In the genomic region with DNA sequence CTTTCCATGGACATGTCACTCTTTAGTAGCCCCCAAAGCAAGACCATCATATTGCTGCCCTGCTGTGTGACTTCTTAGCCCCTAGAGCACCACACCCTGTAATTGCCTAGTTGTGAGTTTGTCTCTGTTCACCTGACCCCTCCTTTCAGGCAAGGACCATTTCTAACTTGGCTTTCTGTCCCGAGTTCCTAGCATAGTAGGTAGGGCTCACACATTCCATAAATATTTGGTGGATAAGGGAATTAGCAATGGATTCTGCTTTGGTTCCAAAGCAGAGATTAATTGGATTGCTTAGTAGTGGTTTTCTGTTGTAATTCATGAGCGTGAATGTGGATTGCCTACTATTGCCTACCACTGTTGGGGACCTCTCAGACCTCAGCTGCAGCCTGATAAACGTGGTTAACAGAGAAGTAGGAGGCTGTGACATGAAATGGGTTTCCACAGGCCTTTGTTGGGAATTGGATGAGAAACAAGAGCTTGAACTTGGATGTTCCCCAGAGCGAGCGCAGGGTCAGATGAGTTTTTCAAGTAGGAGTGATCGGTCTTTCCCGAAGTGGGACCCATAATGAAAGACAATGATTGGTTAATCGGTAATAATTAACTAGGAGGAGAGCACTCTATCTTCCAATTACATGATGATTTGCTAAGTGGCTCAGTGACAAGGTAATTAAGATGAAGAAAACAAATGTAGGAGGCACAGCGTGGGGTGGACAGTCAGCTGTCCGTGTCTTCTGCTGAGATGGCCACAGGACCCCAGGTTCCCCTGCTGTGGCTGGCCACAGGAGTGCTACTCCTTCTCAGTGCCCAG, we compare ENCODE assay signal across 16 cellular contexts. TPM values are rescaled to one million over a fixed set of nuclear protein-coding genes. Genes with fewer than 3 reads are reported as not detected.
"Had no signal": no experiment of that assay in that cellular context is flagged by ENCODE, and none has a peak within 500 bp of the region (broad histone marks: within the 10 kb centered on the region; RNA-seq: fewer than 3 reads in every experiment).

No MANE protein-coding gene starts in this region.

- H3K27ac ChIP-seq: skin epidermis, uterus had no signal

- H3K4me1 Mint-ChIP-seq: activated naive CD4-positive, alpha-beta T cell treated with anti-CD3 and anti-CD28 coated beads, Interleukin-2, amount 50 U/mL, for 24 hours had no signal

- H3K36me3 Mint-ChIP-seq: activated naive CD4-positive, alpha-beta T cell treated with anti-CD3 and anti-CD28 coated beads, Interleukin-2, amount 50 U/mL, for 24 hours had no signal

- H3K9me3 Mint-ChIP-seq: natural killer cell treated with Interleukin-12 subunit alpha and Interleukin-12 subunit beta and Interleukin-15 and Interleukin-18, amount 100 ng/mL, for 72 hours had no signal

- H3K4me3 Mint-ChIP-seq: activated naive CD4-positive, alpha-beta T cell treated with anti-CD3 and anti-CD28 coated beads, Interleukin-2, amount 50 U/mL, for 24 hours; natural killer cell treated with Interleukin-12 subunit alpha and Interleukin-12 subunit beta and Interleukin-15 and Interleukin-18, amount 100 ng/mL, for 72 hours had no signal

- H3K9me3 ChIP-seq: uterus had no signal

- H3K36me3 ChIP-seq: uterus had no signal

- H3K4me3 ChIP-seq: skin epidermis, uterus had no signal

- H3K4me1 ChIP-seq: uterus had no signal

- H3K27ac Mint-ChIP-seq: activated naive CD4-positive, alpha-beta T cell treated with anti-CD3 and anti-CD28 coated beads, Interleukin-2, amount 50 U/mL, for 24 hours; natural killer cell treated with Interleukin-12 subunit alpha and Interleukin-12 subunit beta and Interleukin-15 and Interleukin-18, amount 100 ng/mL, for 72 hours had no signal

- DNase-seq: activated effector memory CD4-positive, alpha-beta T cell treated with Interleukin-2 at 50 U/mL for 16 hours; activated T-cell treated with anti-CD3 and anti-CD28 coated beads, Interleukin-2, amount 50 U/mL, for 1 hour; amniotic stem cell; hypothalamus; left colon; uterus had no signal

- H3K27me3 ChIP-seq: uterus had no signal

- ATAC-seq: left colon; natural killer cell treated with Interleukin-12 subunit alpha and Interleukin-12 subunit beta and Interleukin-15 and Interleukin-18, amount 100 ng/mL, for 72 hours had no signal

RNA-seq across cellular contexts. Expression of a gene that starts 13.4 kb away (rescaled TPM):
- total RNA-seq: cerebellum; dermis microvascular lymphatic vessel endothelial cell; glomerular endothelial cell; natural killer cell treated with Interleukin-12 subunit alpha and Interleukin-12 subunit beta and Interleukin-15 and Interleukin-18, amount 100 ng/mL, for 72 hours; osteoblast; pulmonary artery endothelial cell; T-helper 2 cell treated with Interferon-gamma antibody and Interleukin-4, amounts not matched to agents 100 ng/mL and 5 ng/mL, for 36 hours; uterus had no signal

RNA-seq across cellular contexts. Expression of a gene that starts 17.8 kb away (rescaled TPM):
- total RNA-seq: cerebellum; dermis microvascular lymphatic vessel endothelial cell; glomerular endothelial cell; natural killer cell treated with Interleukin-12 subunit alpha and Interleukin-12 subunit beta and Interleukin-15 and Interleukin-18, amount 100 ng/mL, for 72 hours; osteoblast; pulmonary artery endothelial cell; T-helper 2 cell treated with Interferon-gamma antibody and Interleukin-4, amounts not matched to agents 100 ng/mL and 5 ng/mL, for 36 hours; uterus had no signal
- polyA plus RNA-seq: thymus had no signal

RNA-seq across cellular contexts. Expression of a gene that starts 28.1 kb away (rescaled TPM):
- total RNA-seq: cerebellum; dermis microvascular lymphatic vessel endothelial cell; natural killer cell treated with Interleukin-12 subunit alpha and Interleukin-12 subunit beta and Interleukin-15 and Interleukin-18, amount 100 ng/mL, for 72 hours; osteoblast; pulmonary artery endothelial cell; T-helper 2 cell treated with Interferon-gamma antibody and Interleukin-4, amounts not matched to agents 100 ng/mL and 5 ng/mL, for 36 hours; uterus had no signal

RNA-seq across cellular contexts. Expression of a gene that starts 31.5 kb away (rescaled TPM):
- total RNA-seq: cerebellum; dermis microvascular lymphatic vessel endothelial cell; glomerular endothelial cell; natural killer cell treated with Interleukin-12 subunit alpha and Interleukin-12 subunit beta and Interleukin-15 and Interleukin-18, amount 100 ng/mL, for 72 hours; osteoblast; pulmonary artery endothelial cell; T-helper 2 cell treated with Interferon-gamma antibody and Interleukin-4, amounts not matched to agents 100 ng/mL and 5 ng/mL, for 36 hours; uterus had no signal

RNA-seq across cellular contexts. Expression of a gene that starts 34.0 kb away (rescaled TPM):
- total RNA-seq: cerebellum; dermis microvascular lymphatic vessel endothelial cell; glomerular endothelial cell; natural killer cell treated with Interleukin-12 subunit alpha and Interleukin-12 subunit beta and Interleukin-15 and Interleukin-18, amount 100 ng/mL, for 72 hours; osteoblast; pulmonary artery endothelial cell; T-helper 2 cell treated with Interferon-gamma antibody and Interleukin-4, amounts not matched to agents 100 ng/mL and 5 ng/mL, for 36 hours; uterus had no signal
